11 cellular contexts compared by ENCODE assay signal in genomic region chr1:183589836-183590224, GRCh38. TPM values are rescaled to one million over a fixed set of nuclear protein-coding genes. Genes with fewer than 3 reads are reported as not detected.
DNase-seq lines count a peak whose midpoint lies in the region; ATAC-seq and TF ChIP-seq lines count a peak whose summit lies in the region.
"Had no signal": no experiment of that assay in that cellular context is flagged by ENCODE, and none has a peak within 500 bp of the region (broad histone marks: within the 10 kb centered on the region; RNA-seq: fewer than 3 reads in every experiment).

No MANE protein-coding gene starts in this region.

- no peak for TF ChIP-seq CTCF in coronary artery (IDR thresholded peaks at IDR 0.05)
- TF ChIP-seq CTCF in endothelial cell (IDR thresholded peaks at IDR 0.05; ENCODE audit: unreplicated experiment), result no peak

- peak overlapping the region; percentile 93 for H3K27ac Mint-ChIP-seq in activated naive CD4-positive, alpha-beta T cell treated with anti-CD3 and anti-CD28 coated beads for 36 hours
- no peak overlapping the region for H3K27ac Mint-ChIP-seq in endothelial cell (ENCODE audit: unreplicated experiment)
- H3K27ac Mint-ChIP-seq: endodermal cell, nephron progenitor cell had no signal

- H3K4me3 Mint-ChIP-seq in activated naive CD4-positive, alpha-beta T cell treated with anti-CD3 and anti-CD28 coated beads for 36 hours, result peak overlapping the region; percentile 49
- no peak overlapping the region for H3K4me3 Mint-ChIP-seq in endothelial cell (ENCODE audit: unreplicated experiment)
- H3K4me3 Mint-ChIP-seq: endodermal cell, nephron progenitor cell had no signal

- intact Hi-C loops in activated naive CD4-positive, alpha-beta T cell treated with anti-CD3 and anti-CD28 coated beads for 36 hours (cut with micrococcal nuclease), result loop anchor here (1.0 to 2.0 kb wide), 5 partner anchors 23 to 120 kb away; no protein-coding TSS in a partner anchor

- no peaks in the 10 kb centered on the region for H3K9me3 Mint-ChIP-seq in activated naive CD4-positive, alpha-beta T cell treated with anti-CD3 and anti-CD28 coated beads for 36 hours
- no peaks in the 10 kb centered on the region for H3K9me3 Mint-ChIP-seq in endothelial cell (ENCODE audit: unreplicated experiment)
- H3K9me3 Mint-ChIP-seq: endodermal cell, nephron progenitor cell had no signal

- peaks cover 42% of the 10 kb centered on the region for H3K4me1 Mint-ChIP-seq in activated naive CD4-positive, alpha-beta T cell treated with anti-CD3 and anti-CD28 coated beads for 36 hours (ENCODE audit: low read depth)
- H3K4me1 Mint-ChIP-seq in endothelial cell (ENCODE audit: unreplicated experiment), result peaks cover 12% of the 10 kb centered on the region

- H3K4me3 ChIP-seq in coronary artery, result peak overlapping the region; percentile 28

- no peak for DNase-seq in activated naive CD4-positive, alpha-beta T cell treated with anti-CD3 and anti-CD28 coated beads for 36 hours
- DNase-seq in activated naive CD4-positive, alpha-beta T cell treated with anti-CD3 and anti-CD28 coated beads, Interleukin-2, amount 50 U/mL, for 16 hours, result no peak
- DNase-seq in coronary artery (ENCODE audit: low spot score), result no peak
- no peak for DNase-seq in endothelial cell (ENCODE audit: low spot score)
- DNase-seq: endodermal cell, NCI-H146, nephron progenitor cell had no signal

- ATAC-seq in HG03175 (IDR thresholded peaks at IDR 0.05; ENCODE audit: unreplicated experiment), result peak; percentile 19
- no peak for ATAC-seq in HG02763 (IDR thresholded peaks at IDR 0.05; ENCODE audit: unreplicated experiment)
- no peak for ATAC-seq in HG03039 (IDR thresholded peaks at IDR 0.05; ENCODE audit: unreplicated experiment)

- no peaks in the 10 kb centered on the region for H3K27me3 Mint-ChIP-seq in activated naive CD4-positive, alpha-beta T cell treated with anti-CD3 and anti-CD28 coated beads for 36 hours (ENCODE audit: low read depth)
- peaks cover 3% of the 10 kb centered on the region for H3K27me3 Mint-ChIP-seq in endothelial cell (ENCODE audit: unreplicated experiment)

- H3K36me3 Mint-ChIP-seq in activated naive CD4-positive, alpha-beta T cell treated with anti-CD3 and anti-CD28 coated beads for 36 hours (ENCODE audit: low read depth), result no peaks in the 10 kb centered on the region
- peaks cover 3% of the 10 kb centered on the region for H3K36me3 Mint-ChIP-seq in endothelial cell (ENCODE audit: low read depth, unreplicated experiment)

- H3K27ac ChIP-seq in coronary artery, result peak overlapping the region; percentile 32 to 77
- peak overlapping the region; percentile 59 for H3K27ac ChIP-seq in temporal lobe (ENCODE audit: low read depth, low read length)

- CTCF ChIA-PET in activated naive CD4-positive, alpha-beta T cell treated with anti-CD3 and anti-CD28 coated beads for 36 hours (lab: Charles Lee), result no interaction called here

RNA-seq across cellular contexts. Expression of gene NCF2, which starts 0.4 kb away (rescaled TPM):
- total RNA-seq in activated naive CD4-positive, alpha-beta T cell treated with anti-CD3 and anti-CD28 coated beads for 36 hours, result 10 to 100 TPM; 14.0 to 14.3 TPM
- total RNA-seq in temporal lobe (1.7 TPM), endothelial cell (ENCODE audit: unreplicated experiment) (0.67 TPM)

RNA-seq across cellular contexts. Expression of gene ARPC5, which starts 45.8 kb away (rescaled TPM):
- 100 to 1,000 TPM; 162 to 164 TPM for total RNA-seq in activated naive CD4-positive, alpha-beta T cell treated with anti-CD3 and anti-CD28 coated beads for 36 hours
- total RNA-seq in temporal lobe (66.4 TPM), endothelial cell (ENCODE audit: unreplicated experiment) (142 TPM)
